ENCODE assay signal across 15 cellular contexts in genomic region chr22:31927562-31927961, GRCh38. TPM values are rescaled to one million over a fixed set of nuclear protein-coding genes. Genes with fewer than 3 reads are reported as not detected.
DNase-seq lines count a peak whose midpoint lies in the region; ATAC-seq, FAIRE-seq and TF ChIP-seq lines count a peak whose summit lies in the region.
"Had no signal": no experiment of that assay in that cellular context is flagged by ENCODE, and none has a peak within 500 bp of the region (broad histone marks: within the 10 kb centered on the region; RNA-seq: fewer than 3 reads in every experiment).

No MANE protein-coding gene starts in this region.

- H2AFZ ChIP-seq in Karpas-422 (ENCODE audit: low read length) (no peak overlapping the region), K562 (ENCODE audit: low read depth, low read length) (no peak overlapping the region), neural cell (ENCODE audit: low read depth, low read length) (no peak overlapping the region)
- H2AFZ ChIP-seq: GM23338 had no signal

- WGBS in K562 (ENCODE audit: insufficient coverage, low coverage, missing lambda C conversion rate) = 17% methylated on average over 3 of the region's 3 CpGs

- no peaks in the 10 kb centered on the region for H3K79me2 ChIP-seq in Karpas-422 (ENCODE audit: low read length)
- no peaks in the 10 kb centered on the region for H3K79me2 ChIP-seq in K562 (ENCODE audit: control insufficient read depth, insufficient read depth, low read length)
- no peaks in the 10 kb centered on the region for H3K79me2 ChIP-seq in neural cell (replicated peaks; ENCODE audit: insufficient read depth, low read length)

- peak overlapping the region; percentile 40 for H3K4me2 ChIP-seq in Karpas-422 (ENCODE audit: low read depth, low read length, poor library complexity, severe bottlenecking)
- H3K4me2 ChIP-seq in K562 (ENCODE audit: insufficient read depth, low read length) = no peak overlapping the region
- H3K4me2 ChIP-seq in neural cell (ENCODE audit: low read length) = no peak overlapping the region
- H3K4me2 ChIP-seq: GM23338 had no signal

- CTCF ChIA-PET in K562 (lab: Yijun Ruan, JAX; ENCODE audit: low intra/inter-chr PET ratio) = no interaction called here

- POLR2A ChIA-PET in K562 (lab: Yijun Ruan, JAX) = no interaction called here

- H3K36me3 ChIP-seq in Karpas-422 (ENCODE audit: insufficient read depth, low read length) (no peaks in the 10 kb centered on the region), K562 (ENCODE audit: control insufficient read depth, insufficient read depth, low read length) (no peaks in the 10 kb centered on the region), neural cell (ENCODE audit: insufficient read depth, low read length) (no peaks in the 10 kb centered on the region)

- no peaks in the 10 kb centered on the region for H3K9me1 ChIP-seq in K562 (ENCODE audit: control insufficient read depth, insufficient read depth, low read length)

- H3K4me1 ChIP-seq in Karpas-422 (ENCODE audit: low read length) (peaks cover 16% of the 10 kb centered on the region), K562 (replicated peaks in 1 of 2; ENCODE audit: control insufficient read depth in 2 of 2, insufficient read depth in 2 of 2, low read length in 2 of 2) (peaks cover 9 to 11% of the 10 kb centered on the region in 2 experiments; a peak in 3 of 5 replicates)

- H3K27me3 ChIP-seq in Karpas-422 (ENCODE audit: low read length) = no peaks in the 10 kb centered on the region
- no peaks in the 10 kb centered on the region for H3K27me3 ChIP-seq in K562 (ENCODE audit: control insufficient read depth in 2 of 2, insufficient read depth in 2 of 2, low read length in 2 of 2)
- no peaks in the 10 kb centered on the region for H3K27me3 ChIP-seq in neural cell (ENCODE audit: insufficient read depth, low read depth, low read length)

- BruUV-seq in K562 (replicated peaks; lab: Mats Ljungman, UMichigan) = no TSS peak

- in situ Hi-C loops in K562 (cut with MboI) = no loop called here

- ATAC-seq in K562 (no peak), HG03280 (IDR thresholded peaks at IDR 0.05; ENCODE audit: unreplicated experiment) (no peak)
- no peak for ATAC-seq in activated CD4-positive, CD25-positive, alpha-beta regulatory T cell treated with anti-CD3 and anti-CD28 coated beads, Interleukin-2, amount 50 U/mL, for 24 hours

- no peak for TF ChIP-seq EP300 in K562 (IDR thresholded peaks at IDR 0.05; ENCODE audit: low read length)
- TF ChIP-seq EP300 in neural cell (conservative IDR thresholded peaks at IDR 0.05; ENCODE audit: poor library complexity, severe bottlenecking) = no peak

- no peak overlapping the region for H3K9ac ChIP-seq in Karpas-422 (ENCODE audit: low read length)
- no peak overlapping the region for H3K9ac ChIP-seq in K562 (ENCODE audit: insufficient read depth in 1 of 2, low read depth in 2 of 2, low read length in 2 of 2)
- peak overlapping the region; percentile 45 for H3K9ac ChIP-seq in neural cell (ENCODE audit: low read length)

- H4K20me1 ChIP-seq in Karpas-422 (ENCODE audit: insufficient read depth, low read depth, low read length) (no peaks in the 10 kb centered on the region), K562 (replicated peaks; ENCODE audit: control insufficient read depth, insufficient read depth, low read length) (no peaks in the 10 kb centered on the region), neural cell (ENCODE audit: insufficient read depth) (no peaks in the 10 kb centered on the region)

- no peak for FAIRE-seq in K562 (lab: Jason Lieb, UNC)
- FAIRE-seq: GM12892 had no signal

- H3K27ac ChIP-seq in Karpas-422 (ENCODE audit: low read length) (no peak overlapping the region), K562 (ENCODE audit: extremely low read depth, low read depth, low read length) (no peak overlapping the region), cingulate gyrus (ENCODE audit: low read depth, low read length) (peak overlapping the region; percentile 80), neural cell (ENCODE audit: low read length) (peak overlapping the region; percentile 96)

- TF ChIP-seq CTCF in K562 (IDR thresholded peaks at IDR 0.05 in 2 of 3, conservative IDR thresholded peaks at IDR 0.05 in 1 of 3; ENCODE audit: insufficient read depth in 2 of 3, low read depth in 1 of 3, low read length in 3 of 3) = no peak
- no peak for TF ChIP-seq CTCF in neural cell (IDR thresholded peaks at IDR 0.05; ENCODE audit: poor library complexity, severe bottlenecking)

- H3K4me3 ChIP-seq in Karpas-422 (ENCODE audit: low read length) (0 out of 2 replicates have a peak overlapping the region, but pooled peaks have one; percentile 16), K562 (no peak overlapping the region), neural cell (ENCODE audit: low read length) (peak overlapping the region; percentile 17)
- H3K4me3 ChIP-seq: GM23338 had no signal

- no peaks in the 10 kb centered on the region for H3K9me2 ChIP-seq in Karpas-422 (replicated peaks; ENCODE audit: insufficient read depth, low read length)
- no peaks in the 10 kb centered on the region for H3K9me2 ChIP-seq in neural cell (ENCODE audit: insufficient read depth, low read length)

- TF ChIP-seq RAD21 in K562 (CRISPR knock-in tag; conservative IDR thresholded peaks at IDR 0.05 in 1 of 2, IDR thresholded peaks at IDR 0.05 in 1 of 2) (no peak), neural cell (conservative IDR thresholded peaks at IDR 0.05) (no peak)

- H3K9me3 ChIP-seq in Karpas-422 (ENCODE audit: low read length) (no peaks in the 10 kb centered on the region), K562 (replicated peaks; ENCODE audit: control insufficient read depth, insufficient read depth, low read depth, low read length) (no peaks in the 10 kb centered on the region), neural cell (ENCODE audit: low read length) (no peaks in the 10 kb centered on the region)

- intact Hi-C loops in K562 (cut with micrococcal nuclease) = no loop called here

- H3F3A ChIP-seq in neural cell (ENCODE audit: insufficient read depth, low read length, poor library complexity, severe bottlenecking) = no peaks in the 10 kb centered on the region

- DNase-seq in Karpas-422 = no peak
- DNase-seq in K562 (ENCODE audit: extremely low read depth in 1 of 4, low spot score in 3 of 4) = no peak
- no peak for DNase-seq in NCI-H1417 treated with DMSO at 0.1 percent for 48 hours (lab: John Stamatoyannopoulos, UW)
- DNase-seq in central memory CD4-positive, alpha-beta T cell = no peak
- DNase-seq: Calu3; CD4-positive, alpha-beta memory T cell; DMS53; DMS79 treated with DMSO at 0.1 percent for 48 hours; HFFc6 had no signal

- TF ChIP-seq POLR2A in K562 (conservative IDR thresholded peaks at IDR 0.05) = no peak

TF ChIP-seq in K562, 482 proteins besides CTCF, POLR2A, EP300 and RAD21:
- no peak for TF ChIP-seq FOS (IDR thresholded peaks at IDR 0.05; ENCODE audit: extremely low read depth, insufficient read length)
- TF ChIP-seq MXI1 (IDR thresholded peaks at IDR 0.05; ENCODE audit: low read depth, low read length) = no peak
- no peak for TF ChIP-seq EWSR1 (IDR thresholded peaks at IDR 0.05; ENCODE audit: borderline replicate concordance, low read depth, partially characterized antibody)
- TF ChIP-seq RBM25 (IDR thresholded peaks at IDR 0.05; ENCODE audit: low read depth, low read length, severe bottlenecking) = peak; percentile 52

TF ChIP-seq in neural cell, 6 proteins besides CTCF, POLR2A, EP300 and RAD21 (continues in another document):
- no peak for TF ChIP-seq TAF1 (IDR thresholded peaks at IDR 0.05; ENCODE audit: low read depth)
- TF ChIP-seq SMC3 (conservative IDR thresholded peaks at IDR 0.05; ENCODE audit: poor library complexity) = no peak

RNA-seq across cellular contexts. Expression of gene YWHAH, which starts 16.8 kb away (rescaled TPM):
- 38.5 and 51.7 TPM in 2 replicates for total RNA-seq in Karpas-422 (2014; rRNA removed; shearing (Covaris generic); ENCODE audit: low replicate concordance)
- 39.0 and 61.0 TPM in 2 replicates for total RNA-seq in K562 (2011; cell fraction: chromatin; rRNA removed; ENCODE audit: low replicate concordance)
- 24.5 and 26.3 TPM in 2 replicates for total RNA-seq in K562 (2011; cell fraction: nucleolus; rRNA removed)
- total RNA-seq in K562 (2011; cell fraction: nucleoplasm; rRNA removed) = 31.3 and 37.5 TPM in 2 replicates
- total RNA-seq in K562 (2014; rRNA removed) = 97.3 and 109 TPM in 2 replicates
- total RNA-seq in K562 (2014; rRNA removed; fragmentation: Illumina TruSeq; extraction: Trizol) = 140 and 203 TPM in 2 replicates
- total RNA-seq in K562 (2015; rRNA removed; fragmentation: Illumina TruSeq; extraction: Trizol) = 106 and 114 TPM in 2 replicates
- total RNA-seq in K562 (2021) = 141 and 162 TPM in 2 replicates
- polyA plus RNA-seq in K562 (2011; rRNA removed) = 100 and 119 TPM in 2 replicates
- polyA plus RNA-seq in K562 (2011; cell fraction: cytosol; rRNA removed) = 104 and 112 TPM in 2 replicates
- 42.9 and 49.4 TPM in 2 replicates for polyA plus RNA-seq in K562 (2011; cell fraction: nucleus; rRNA removed)
- polyA plus RNA-seq in K562 (2012) = 72.8 and 107 TPM in 2 replicates
- 171 and 177 TPM in 2 replicates for polyA plus RNA-seq in K562 (2014; fragmentation: Illumina TruSeq; extraction: Trizol)
- 10 to 100 TPM; 32.0 to 39.6 TPM for polyA plus RNA-seq in K562 (2014; fragmentation: Nextera tagmentation; extraction: Ambion mirVana)
- polyA plus RNA-seq in K562 (2014; rRNA removed) = 105 and 106 TPM in 2 replicates
- polyA minus RNA-seq in K562 (2011; rRNA and poly(A)+ RNA removed) = 72.4 and 90.3 TPM in 2 replicates
- 43.7 and 66.7 TPM in 2 replicates for polyA minus RNA-seq in K562 (2011; cell fraction: cytosol; rRNA and poly(A)+ RNA removed)
- 13.2 and 25.0 TPM in 2 replicates for polyA minus RNA-seq in K562 (2011; cell fraction: nucleus; rRNA and poly(A)+ RNA removed)
- polyA plus RNA-seq in neural cell = 298 and 300 TPM in 2 replicates
- polyA minus RNA-seq in neural cell = 214 and 224 TPM in 2 replicates

Comparison
In these comparisons a context has a peak if more than half of its experiments do, and no peak if none do; other contexts are left out.
1. H3K27ac ChIP-seq: peak in cingulate gyrus (single experiment) and neural cell (single experiment); none in Karpas-422 (single experiment) and K562 (single experiment).